In genomic region chr5:81754621-81755020, GRCh38 we compare ENCODE assay signal across 16 cellular contexts. TPM values are rescaled to one million over a fixed set of nuclear protein-coding genes. Genes with fewer than 3 reads are reported as not detected.
DNase-seq lines count a peak whose midpoint lies in the region; ATAC-seq and TF ChIP-seq lines count a peak whose summit lies in the region.
"Had no signal": no experiment of that assay in that cellular context is flagged by ENCODE, and none has a peak within 500 bp of the region (broad histone marks: within the 10 kb centered on the region; RNA-seq: fewer than 3 reads in every experiment).

No MANE protein-coding gene starts in this region.

- no peak overlapping the region for H3K4me2 ChIP-seq in PC-9

- TF ChIP-seq CTCF in 22Rv1 (IDR thresholded peaks at IDR 0.05): no peak
- TF ChIP-seq CTCF in PC-9 (conservative IDR thresholded peaks at IDR 0.05): no peak
- TF ChIP-seq CTCF in gastrocnemius medialis (IDR thresholded peaks at IDR 0.05 in 4 of 5, conservative IDR thresholded peaks at IDR 0.05 in 1 of 5): no peak
- no peak for TF ChIP-seq CTCF in brain microvascular endothelial cell (IDR thresholded peaks at IDR 0.05; ENCODE audit: low read depth, low read length, missing control alignments)

- no peak overlapping the region for H3K4me3 ChIP-seq in PC-9
- H3K4me3 ChIP-seq in gastrocnemius medialis: peak overlapping the region in 1 of 4 donors; percentile 16
- H3K4me3 ChIP-seq in brain microvascular endothelial cell (ENCODE audit: low read depth, low read length): no peak overlapping the region
- H3K4me3 ChIP-seq: MG63, ovary had no signal

- no peaks in the 10 kb centered on the region for H4K20me1 ChIP-seq in PC-9 (ENCODE audit: insufficient read depth)

- POLR2A ChIA-PET in PC-9 (lab: Charles Lee; ENCODE audit: unreplicated experiment): interaction anchor here (0.5 to 0.6 kb wide), 2 partner anchors 851 to 1267 kb away, joined by 5 to 6 read pairs; no protein-coding TSS in a partner anchor

- DNase-seq in PC-9 (no peak), epithelial cell of prostate (ENCODE audit: low read depth, low spot score) (no peak), gastrocnemius medialis (no peak), iPS-NIHi7 (ENCODE audit: extremely low spot score) (no peak), brain microvascular endothelial cell (no peak)
- no peak for DNase-seq in effector CD8-positive, alpha-beta T cell (lab: John Stamatoyannopoulos, UW)
- DNase-seq in activated naive CD4-positive, alpha-beta T cell (lab: John Stamatoyannopoulos, UW): no peak
- DNase-seq: activated CD4-positive, alpha-beta T cell treated with anti-CD3 and anti-CD28 coated beads, Interleukin-2, amount 10 ng/mL, durations not matched to agents 7 days and 5 days; anterior cingulate cortex; NCI-H146; NCI-H345; stimulated activated CD4-positive, alpha-beta T cell treated with anti-CD3 and anti-CD28 coated beads, Interleukin-2, amount 100 ng/mL, for 48 hours had no signal

- no peak for ATAC-seq in gastrocnemius medialis
- ATAC-seq: left colon had no signal

- TF ChIP-seq POLR2A in gastrocnemius medialis (IDR thresholded peaks at IDR 0.05): no peak

- H3K27me3 ChIP-seq in PC-9 (ENCODE audit: insufficient read depth, low read depth) (no peaks in the 10 kb centered on the region), gastrocnemius medialis (no peaks in the 10 kb centered on the region), brain microvascular endothelial cell (replicated peaks) (no peaks in the 10 kb centered on the region)
- H3K27me3 ChIP-seq: MG63, ovary had no signal

- intact Hi-C loops in PC-9 (cut with micrococcal nuclease; ENCODE audit: unreplicated experiment): loop anchor here (1.0 to 10.0 kb wide), 5 partner anchors 24 to 1810 kb away; no protein-coding TSS in a partner anchor
- intact Hi-C loops in gastrocnemius medialis (cut with DNase I; ENCODE audit: low total_unique reads): loop anchor here (5.0 kb wide), 3 partner anchors 218 to 413 kb away; partner anchors contain the start of gene ATG10

- in situ Hi-C loops in gastrocnemius medialis (cut with MboI; ENCODE audit: low sequenced_read_pairs in 4 of 4): loop anchor here (5.0 to 25.0 kb wide), 6 partner anchors 33 to 408 kb away; partner anchors contain the start of gene ATG10 (in 1 of the 4)
- in situ Hi-C loops in brain microvascular endothelial cell (cut with HindIII; ENCODE audit: low pct_ligation_motif_present, low sequenced_read_pairs): no loop called here

- H3K4me1 ChIP-seq in PC-9 (replicated peaks; ENCODE audit: insufficient read depth) (peaks cover 32% of the 10 kb centered on the region), gastrocnemius medialis (peaks cover 29 to 39% of the 10 kb centered on the region in 2 donors)

- BruUV-seq in PC-9 (replicated peaks; lab: Mats Ljungman, UMichigan): no TSS peak

- no peaks in the 10 kb centered on the region for H3K79me2 ChIP-seq in PC-9 (ENCODE audit: low read depth)

- H3K36me3 ChIP-seq in PC-9 (ENCODE audit: low read depth) (no peaks in the 10 kb centered on the region), gastrocnemius medialis (no peaks in the 10 kb centered on the region), brain microvascular endothelial cell (replicated peaks) (no peaks in the 10 kb centered on the region)
- H3K36me3 ChIP-seq: MG63, ovary had no signal

- no peaks in the 10 kb centered on the region for H3K9me2 ChIP-seq in PC-9 (ENCODE audit: insufficient read depth)

- H3K9me3 ChIP-seq in PC-9 (ENCODE audit: insufficient read depth, low read depth) (no peaks in the 10 kb centered on the region; the same call in 1 of the 2 replicates), gastrocnemius medialis (no peaks in the 10 kb centered on the region)
- H3K9me3 ChIP-seq: MG63, ovary had no signal

- CTCF ChIA-PET in PC-9 (lab: Charles Lee): interaction anchor here (1.3 kb wide), 1 partner anchor 411 kb away, joined by 5 read pairs; no protein-coding TSS in a partner anchor

- H3K27ac ChIP-seq in 22Rv1 (peak overlapping the region; percentile 56), PC-9 (peak overlapping the region; percentile 86; the same call in 1 of the 2 replicates), epithelial cell of prostate (peak overlapping the region; percentile 67), gastrocnemius medialis (peak overlapping the region; percentile 63 to 96 (median 80)), brain microvascular endothelial cell (no peak overlapping the region)
- H3K27ac ChIP-seq: ovary had no signal

- peaks cover 10% of the 10 kb centered on the region for H3F3A ChIP-seq in PC-9 (ENCODE audit: insufficient read depth, low read depth)

- no peak overlapping the region for H2AFZ ChIP-seq in PC-9

RNA-seq across cellular contexts. Expression of gene SSBP2, which starts 3.7 kb away (rescaled TPM):
- total RNA-seq in PC-9 (2021): 3.5 and 6.4 TPM in 2 replicates
- 10 to 100 TPM; 30.4 to 66.5 (median 40.5) TPM for total RNA-seq in gastrocnemius medialis
